ENCODE assay signal across 1 cellular context in the genomic region with DNA sequence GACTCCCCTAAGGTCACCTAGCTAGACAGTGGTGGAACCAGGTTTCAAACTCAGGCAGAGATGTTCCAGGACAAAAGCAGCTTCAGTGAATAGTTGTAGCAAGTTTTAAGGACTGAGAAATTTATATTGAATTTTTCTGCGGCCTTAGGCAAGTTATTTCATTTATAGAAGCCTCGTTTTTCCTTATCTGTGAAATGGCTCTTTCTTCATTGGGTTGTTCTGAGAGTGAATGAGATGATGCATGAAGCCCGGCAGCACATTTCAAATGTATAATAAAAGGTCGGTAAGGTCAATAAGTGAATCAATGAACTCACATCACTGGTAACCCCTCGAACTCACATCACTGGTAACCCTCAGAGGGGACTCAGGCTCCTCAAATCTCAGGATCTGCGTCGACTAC.
TF ChIP-seq lines count a peak whose summit lies in the region.

No MANE protein-coding gene starts in this region.

TF ChIP-seq in GM23338, 12 proteins besides CTCF, POLR2A, EP300 and RAD21 (continued from another document):
- TF ChIP-seq ZNF331 (CRISPR knock-in tag; IDR thresholded peaks at IDR 0.05; ENCODE audit: low read depth) (no peak), EZH2 (IDR thresholded peaks at IDR 0.05; ENCODE audit: low read depth, unreplicated experiment) (no peak)
TF ChIP-seq in GM23338: peak in this region for 0.
